1 cellular context compared by ENCODE assay signal in genomic region chr4:15002659-15003440, GRCh38.
A peak's percentile ranks its signal among the peaks of the same experiment; 100 is the strongest.
TF ChIP-seq lines count a peak whose summit lies in the region.

No MANE protein-coding gene starts in this region.

TF ChIP-seq in HEK293, 187 proteins besides CTCF, POLR2A, EP300 and RAD21 (continued from another document):
- TF ChIP-seq PBX3 (CRISPR knock-in tag; IDR thresholded peaks at IDR 0.05) (0 out of 2 replicates have a peak, but pooled peaks have one; percentile 35), ZNF335 (tag by site-specific recombination; conservative IDR thresholded peaks at IDR 0.05) (peak; percentile 74), KLF1 (tag by site-specific recombination; IDR thresholded peaks at IDR 0.05) (peak; percentile 94), ZNF449 (tag by site-specific recombination; IDR thresholded peaks at IDR 0.05) (0 out of 2 replicates have a peak, but pooled peaks have one; percentile 20), ZNF121 (tag by site-specific recombination; IDR thresholded peaks at IDR 0.05) (no peak), ZEB2 (tag by site-specific recombination; IDR thresholded peaks at IDR 0.05) (peak; percentile 59), ZNF398 (tag by site-specific recombination; IDR thresholded peaks at IDR 0.05) (peak; percentile 67), ZNF513 (tag by site-specific recombination; IDR thresholded peaks at IDR 0.05) (peak; percentile 50), ZBTB10 (tag by site-specific recombination; IDR thresholded peaks at IDR 0.05) (peak; percentile 62; the same call in 1 of the 2 replicates), ZNF658 (tag by site-specific recombination; IDR thresholded peaks at IDR 0.05) (no peak), ZBTB21 (tag by site-specific recombination; IDR thresholded peaks at IDR 0.05) (no peak), HIC1 (tag by site-specific recombination; IDR thresholded peaks at IDR 0.05) (peak; percentile 51; the same call in 1 of the 2 replicates), ZFHX2 (tag by site-specific recombination; conservative IDR thresholded peaks at IDR 0.05) (peak; percentile 40), ZBTB20 (tag by site-specific recombination; IDR thresholded peaks at IDR 0.05) (peak; percentile 70), OSR2 (tag by site-specific recombination; IDR thresholded peaks at IDR 0.05) (peak; percentile 54; the same call in 1 of the 2 replicates), ZNF341 (tag by site-specific recombination; IDR thresholded peaks at IDR 0.05; ENCODE audit: low read depth) (peak; percentile 87), ZNF112 (tag by site-specific recombination; IDR thresholded peaks at IDR 0.05) (no peak), EGR2 (tag by site-specific recombination; IDR thresholded peaks at IDR 0.05; ENCODE audit: low read depth) (peak; percentile 50; the same call in 1 of the 2 replicates), GLIS2 (tag by site-specific recombination; IDR thresholded peaks at IDR 0.05) (peak; percentile 87), GLI4 (tag by site-specific recombination; IDR thresholded peaks at IDR 0.05) (0 out of 2 replicates have a peak, but pooled peaks have one; percentile 30), SP3 (tag by site-specific recombination; IDR thresholded peaks at IDR 0.05) (peak; percentile 67), ZFP69B (tag by site-specific recombination; IDR thresholded peaks at IDR 0.05) (peak; percentile 9; the same call in 1 of the 2 replicates), ZNF473 (tag by site-specific recombination; IDR thresholded peaks at IDR 0.05) (no peak)
